21 cellular contexts compared by ENCODE assay signal in genomic region chr1:24248859-24249258, GRCh38.
DNase-seq lines count a peak whose midpoint lies in the region; ATAC-seq and TF ChIP-seq lines count a peak whose summit lies in the region.
"Had no signal": no experiment of that assay in that cellular context is flagged by ENCODE, and none has a peak within 500 bp of the region (broad histone marks: within the 10 kb centered on the region; RNA-seq: fewer than 3 reads in every experiment).

No MANE protein-coding gene starts in this region.

- ATAC-seq in GM19463 (IDR thresholded peaks at IDR 0.05; ENCODE audit: unreplicated experiment): no peak
- ATAC-seq: activated CD8-positive, alpha-beta T cell treated with anti-CD3 and anti-CD28 coated beads, Interleukin-2, amount 10 ng/mL, durations not matched to agents 7 days and 5 days; activated T-helper 17 cell treated with anti-CD3 and anti-CD28 coated beads, Interleukin-2, amount 50 U/mL, for 72 hours; left colon had no signal

- intact Hi-C loops in OCI-LY7 (cut with micrococcal nuclease; ENCODE audit: unreplicated experiment): no loop called here

- no peak overlapping the region for H3K4me3 Mint-ChIP-seq in endodermal cell
- H3K4me3 Mint-ChIP-seq: activated CD8-positive, alpha-beta T cell treated with anti-CD3 and anti-CD28 coated beads, Interleukin-2, amount 10 ng/mL, durations not matched to agents 7 days and 5 days; activated T-helper 17 cell treated with anti-CD3 and anti-CD28 coated beads, Interleukin-2, amount 50 U/mL, for 72 hours had no signal

- no peak overlapping the region for H3K4me3 ChIP-seq in BLaER1 treated with 17β-estradiol and CSF1 and Interleukin-3, amounts not matched to agents 10 nM and 100 nM
- H3K4me3 ChIP-seq in HEK293 (ENCODE audit: low read depth, low read length) (no peak overlapping the region), OCI-LY7 (ENCODE audit: low read depth, low read length, poor library complexity, severe bottlenecking) (no peak overlapping the region), endodermal cell (ENCODE audit: low read length) (no peak overlapping the region)
- H3K4me3 ChIP-seq: adrenal gland, HAP-1 had no signal

- DNase-seq in OCI-LY7 (ENCODE audit: low spot score): peak; percentile 25
- DNase-seq in endodermal cell: peak; percentile 63
- DNase-seq in middle frontal gyrus (ENCODE audit: extremely low spot score, low spot score): no peak
- DNase-seq in midbrain (lab: John Stamatoyannopoulos, UW): no peak
- no peak for DNase-seq in NCI-H2107 (lab: John Stamatoyannopoulos, UW)
- DNase-seq: activated CD8-positive, alpha-beta T cell treated with anti-CD3 and anti-CD28 coated beads, Interleukin-2, amount 10 ng/mL, durations not matched to agents 7 days and 5 days; adrenal gland; Calu3; central memory CD4-positive, alpha-beta T cell; effector CD8-positive, alpha-beta T cell; left colon; MM.1S; small intestine; stimulated activated CD4-positive, alpha-beta T cell treated with anti-CD3 and anti-CD28 coated beads, Interleukin-4, amount 100 ng/mL, for 4 hours; WERI-Rb-1 had no signal

- H3K4me2 ChIP-seq in BLaER1 treated with 17β-estradiol and CSF1 and Interleukin-3, amounts not matched to agents 10 nM and 100 nM: peak overlapping the region in 8 of 11 experiments; percentile 1 to 52 (median 35); a peak in 11 of 22 replicates
- H3K4me2 ChIP-seq in OCI-LY7 (ENCODE audit: low read length): no peak overlapping the region

- CTCF ChIA-PET in HEK293 (lab: Yijun Ruan, JAX): interaction anchor here (1.4 to 2.4 kb wide), 2 partner anchors 47 to 143 kb away, joined by 6 read pairs; no protein-coding TSS in a partner anchor
- CTCF ChIA-PET in OCI-LY7 (lab: Charles Lee; ENCODE audit: unreplicated experiment): interaction anchor here (0.6 kb wide), 1 partner anchor 85 kb away, joined by 3 read pairs; no protein-coding TSS in a partner anchor

- H3K36me3 Mint-ChIP-seq in endodermal cell (ENCODE audit: low read depth): no peaks in the 10 kb centered on the region

- no peaks in the 10 kb centered on the region for H3K27me3 ChIP-seq in BLaER1 treated with 17β-estradiol and CSF1 and Interleukin-3, amounts not matched to agents 10 nM and 100 nM
- H3K27me3 ChIP-seq in endodermal cell (ENCODE audit: control insufficient read depth, insufficient read depth, low read length, poor library complexity, severe bottlenecking): no peaks in the 10 kb centered on the region
- H3K27me3 ChIP-seq: adrenal gland had no signal

- 89% methylated on average over 1 of the region's 1 CpG; no CpG with 5 or more reads in 1 of the 2 experiments for WGBS in endodermal cell (ENCODE audit: insufficient coverage in 1 of 2, insufficient read length in 1 of 2), 2 experiments

- H3K9me3 Mint-ChIP-seq in endodermal cell: no peaks in the 10 kb centered on the region
- H3K9me3 Mint-ChIP-seq: activated T-helper 17 cell treated with anti-CD3 and anti-CD28 coated beads, Interleukin-2, amount 50 U/mL, for 72 hours had no signal

- peaks cover 0 to 17% (median 8%) of the 10 kb centered on the region in 10 experiments; a peak in 12 of 20 replicates for H3K4me1 ChIP-seq in BLaER1 treated with 17β-estradiol and CSF1 and Interleukin-3, amounts not matched to agents 10 nM and 100 nM
- no peaks in the 10 kb centered on the region for H3K4me1 ChIP-seq in HEK293 (ENCODE audit: control insufficient read depth, insufficient read depth, low read length)
- no peaks in the 10 kb centered on the region for H3K4me1 ChIP-seq in OCI-LY7 (ENCODE audit: insufficient read depth, low read length, poor library complexity, severe bottlenecking)
- no peaks in the 10 kb centered on the region for H3K4me1 ChIP-seq in endodermal cell (ENCODE audit: control insufficient read depth, insufficient read depth, low read length)
- H3K4me1 ChIP-seq: adrenal gland, HAP-1, parathyroid adenoma had no signal

- H3K9me3 ChIP-seq in BLaER1 treated with 17β-estradiol and CSF1 and Interleukin-3, amounts not matched to agents 10 nM and 100 nM (replicated peaks in 1 of 11): no peaks in the 10 kb centered on the region
- H3K9me3 ChIP-seq in HEK293 (ENCODE audit: control insufficient read depth, insufficient read depth, low read depth, low read length) (no peaks in the 10 kb centered on the region), OCI-LY7 (ENCODE audit: low read length) (no peaks in the 10 kb centered on the region), endodermal cell (ENCODE audit: control insufficient read depth, low read length) (no peaks in the 10 kb centered on the region)
- H3K9me3 ChIP-seq: adrenal gland, HAP-1 had no signal

- H2AFZ ChIP-seq in OCI-LY7 (ENCODE audit: low read length): peak overlapping the region; percentile 25; the same call in 1 of the 2 replicates
- H2AFZ ChIP-seq: parathyroid adenoma had no signal

- no peak for TF ChIP-seq CTCF in HEK293 (tag by site-specific recombination; IDR thresholded peaks at IDR 0.05)
- no peak for TF ChIP-seq CTCF in OCI-LY7 (conservative IDR thresholded peaks at IDR 0.05; ENCODE audit: low read length)
- no peak for TF ChIP-seq CTCF in endodermal cell (conservative IDR thresholded peaks at IDR 0.05)

- H3K27me3 Mint-ChIP-seq in endodermal cell (ENCODE audit: insufficient read depth): no peaks in the 10 kb centered on the region
- H3K27me3 Mint-ChIP-seq: activated T-helper 17 cell treated with anti-CD3 and anti-CD28 coated beads, Interleukin-2, amount 50 U/mL, for 72 hours had no signal

- no peaks in the 10 kb centered on the region for H4K20me1 ChIP-seq in BLaER1 treated with 17β-estradiol and CSF1 and Interleukin-3, amounts not matched to agents 10 nM and 100 nM
- H4K20me1 ChIP-seq in OCI-LY7 (ENCODE audit: insufficient read depth, low read length): no peaks in the 10 kb centered on the region

- no peaks in the 10 kb centered on the region for H3K4me1 Mint-ChIP-seq in endodermal cell
- H3K4me1 Mint-ChIP-seq: activated T-helper 17 cell treated with anti-CD3 and anti-CD28 coated beads, Interleukin-2, amount 50 U/mL, for 72 hours had no signal

- peak overlapping the region in 3 of 11 experiments; percentile 1 to 40 (median 28); a peak in 4 of 22 replicates for H3K27ac ChIP-seq in BLaER1 treated with 17β-estradiol and CSF1 and Interleukin-3, amounts not matched to agents 10 nM and 100 nM
- H3K27ac ChIP-seq in HEK293 (ENCODE audit: extremely low read depth, low read depth, low read length): no peak overlapping the region
- no peak overlapping the region for H3K27ac ChIP-seq in OCI-LY7 (ENCODE audit: low read depth, low read length, poor library complexity, severe bottlenecking)
- no peak overlapping the region for H3K27ac ChIP-seq in endodermal cell (ENCODE audit: low read depth, low read length)
- H3K27ac ChIP-seq: adrenal gland, parathyroid adenoma, WERI-Rb-1 had no signal

- H3K9ac ChIP-seq in BLaER1 treated with 17β-estradiol and CSF1 and Interleukin-3, amounts not matched to agents 10 nM and 100 nM: no peak overlapping the region
- H3K9ac ChIP-seq in endodermal cell (ENCODE audit: extremely low read depth, low read length, poor library complexity, severe bottlenecking): no peak overlapping the region
- H3K9ac ChIP-seq: parathyroid adenoma had no signal

- no peaks in the 10 kb centered on the region for H3K9me2 ChIP-seq in OCI-LY7 (ENCODE audit: insufficient read depth, low read length)

- no peaks in the 10 kb centered on the region for H3K36me3 ChIP-seq in BLaER1 treated with 17β-estradiol and CSF1 and Interleukin-3, amounts not matched to agents 10 nM and 100 nM
- H3K36me3 ChIP-seq in HEK293 (ENCODE audit: control insufficient read depth in 2 of 2, insufficient read depth in 1 of 2, low read length in 2 of 2) (no peaks in the 10 kb centered on the region), OCI-LY7 (ENCODE audit: insufficient read depth, low read length) (no peaks in the 10 kb centered on the region), endodermal cell (ENCODE audit: control insufficient read depth, insufficient read depth, low read length) (no peaks in the 10 kb centered on the region)
- H3K36me3 ChIP-seq: adrenal gland, HAP-1, WERI-Rb-1 had no signal

- H3K27ac Mint-ChIP-seq in endodermal cell: no peak overlapping the region
- H3K27ac Mint-ChIP-seq: activated CD8-positive, alpha-beta T cell treated with anti-CD3 and anti-CD28 coated beads, Interleukin-2, amount 10 ng/mL, durations not matched to agents 7 days and 5 days; activated T-helper 17 cell treated with anti-CD3 and anti-CD28 coated beads, Interleukin-2, amount 50 U/mL, for 72 hours had no signal

- no peaks in the 10 kb centered on the region for H3K79me2 ChIP-seq in OCI-LY7 (ENCODE audit: insufficient read depth, low read depth, low read length)
- H3K79me2 ChIP-seq: parathyroid adenoma had no signal

- POLR2A ChIA-PET in HEK293 (lab: Yijun Ruan, JAX) (no interaction called here), OCI-LY7 (lab: Charles Lee) (interaction anchor here (0.6 kb wide), 1 partner anchor 208 kb away, joined by 3 read pairs; no protein-coding TSS in a partner anchor)

- no TSS peak for BruUV-seq in OCI-LY7 (replicated peaks; lab: Mats Ljungman, UMichigan)

TF ChIP-seq in HEK293, 187 proteins besides CTCF, POLR2A, EP300 and RAD21 (continues in another document):
- TF ChIP-seq, protein P1, sequence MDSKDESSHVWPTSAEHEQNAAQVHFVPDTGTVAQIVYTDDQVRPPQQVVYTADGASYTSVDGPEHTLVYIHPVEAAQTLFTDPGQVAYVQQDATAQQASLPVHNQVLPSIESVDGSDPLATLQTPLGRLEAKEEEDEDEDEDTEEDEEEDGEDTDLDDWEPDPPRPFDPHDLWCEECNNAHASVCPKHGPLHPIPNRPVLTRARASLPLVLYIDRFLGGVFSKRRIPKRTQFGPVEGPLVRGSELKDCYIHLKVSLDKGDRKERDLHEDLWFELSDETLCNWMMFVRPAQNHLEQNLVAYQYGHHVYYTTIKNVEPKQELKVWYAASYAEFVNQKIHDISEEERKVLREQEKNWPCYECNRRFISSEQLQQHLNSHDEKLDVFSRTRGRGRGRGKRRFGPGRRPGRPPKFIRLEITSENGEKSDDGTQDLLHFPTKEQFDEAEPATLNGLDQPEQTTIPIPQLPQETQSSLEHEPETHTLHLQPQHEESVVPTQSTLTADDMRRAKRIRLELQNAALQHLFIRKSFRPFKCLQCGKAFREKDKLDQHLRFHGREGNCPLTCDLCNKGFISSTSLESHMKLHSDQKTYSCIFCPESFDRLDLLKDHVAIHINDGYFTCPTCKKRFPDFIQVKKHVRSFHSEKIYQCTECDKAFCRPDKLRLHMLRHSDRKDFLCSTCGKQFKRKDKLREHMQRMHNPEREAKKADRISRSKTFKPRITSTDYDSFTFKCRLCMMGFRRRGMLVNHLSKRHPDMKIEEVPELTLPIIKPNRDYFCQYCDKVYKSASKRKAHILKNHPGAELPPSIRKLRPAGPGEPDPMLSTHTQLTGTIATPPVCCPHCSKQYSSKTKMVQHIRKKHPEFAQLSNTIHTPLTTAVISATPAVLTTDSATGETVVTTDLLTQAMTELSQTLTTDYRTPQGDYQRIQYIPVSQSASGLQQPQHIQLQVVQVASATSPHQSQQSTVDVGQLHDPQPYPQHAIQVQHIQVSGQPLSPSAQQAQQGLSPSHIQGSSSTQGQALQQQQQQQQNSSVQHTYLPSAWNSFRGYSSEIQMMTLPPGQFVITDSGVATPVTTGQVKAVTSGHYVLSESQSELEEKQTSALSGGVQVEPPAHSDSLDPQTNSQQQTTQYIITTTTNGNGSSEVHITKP (tag by site-specific recombination; IDR thresholded peaks at IDR 0.05): peak; percentile 35; the same call in 1 of the 2 replicates
- no peak for TF ChIP-seq GLIS2 (tag by site-specific recombination; IDR thresholded peaks at IDR 0.05)

Comparison
In these comparisons a context has a peak if more than half of its experiments do, and no peak if none do; other contexts are left out.
1. DNase-seq: peak in OCI-LY7 (single experiment) and endodermal cell (single experiment); none in middle frontal gyrus (single experiment), midbrain (single experiment) and NCI-H2107 (single experiment).